ENCODE assay signal across 8 cellular contexts in the genomic region with DNA sequence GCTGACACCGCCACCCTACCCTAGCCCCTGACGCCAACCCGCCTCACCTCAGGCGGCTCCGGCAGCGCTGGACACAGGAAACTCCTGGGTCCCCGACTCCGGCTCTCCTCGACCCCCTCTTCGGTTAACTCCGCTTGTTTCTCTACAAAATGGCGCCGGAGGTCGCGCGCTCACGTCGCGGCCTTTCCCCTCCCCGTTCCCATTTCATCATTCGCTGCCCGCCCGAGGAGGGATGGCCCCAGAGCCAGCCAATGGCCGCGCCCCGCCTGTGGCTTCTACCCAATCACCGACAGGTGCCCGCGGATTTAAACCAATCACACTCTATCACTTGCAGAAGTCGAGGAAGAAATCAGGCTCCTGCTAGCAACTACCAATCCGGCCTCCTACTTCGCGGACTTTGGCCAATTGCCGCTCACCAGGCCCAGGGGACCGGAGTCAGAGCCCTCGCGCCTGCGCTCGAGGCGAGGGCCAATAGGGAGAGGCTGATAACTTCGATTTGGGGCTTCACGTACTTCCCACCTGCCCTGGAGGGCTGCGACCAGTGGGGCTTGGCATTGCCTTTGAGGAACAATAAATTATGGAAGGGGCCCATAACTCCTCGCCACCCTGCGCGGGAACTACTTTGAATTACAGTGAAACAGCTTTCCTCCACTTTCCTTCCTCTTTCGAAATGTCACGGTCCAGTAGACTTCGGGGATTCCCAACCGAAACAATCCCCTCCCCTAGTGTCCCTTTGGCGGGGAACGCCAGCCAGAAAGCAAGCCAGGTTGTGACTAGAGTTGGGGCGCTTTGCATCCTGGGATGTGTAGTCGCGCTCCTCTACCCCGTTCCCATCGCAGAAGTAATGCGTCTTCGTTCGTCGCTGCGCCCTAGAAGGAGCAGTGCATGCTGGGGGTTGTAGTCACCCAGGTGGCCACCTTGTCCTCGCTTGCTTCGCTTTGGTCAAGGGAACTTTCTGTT. TPM values are rescaled to one million over a fixed set of nuclear protein-coding genes. Genes with fewer than 3 reads are reported as not detected.
DNase-seq lines count a peak whose midpoint lies in the region; ATAC-seq and TF ChIP-seq lines count a peak whose summit lies in the region.

A gene (minus strand): TSS at position 146 of the 960 bp plus-strand sequence. CDS start 30,489 bp downstream, outside the sequence.

- H3K27ac ChIP-seq in C4-2B = peak within 1 kb of the TSS; percentile 99
- peak within 1 kb of the TSS; percentile 97 to 98 for H3K27ac ChIP-seq in left lung

- no peaks in the 10 kb centered on the region for H3K27me3 ChIP-seq in left lung

- H3K4me3 ChIP-seq in left lung = peak within 1 kb of the TSS; percentile 95 to 97

- H3K4me1 ChIP-seq in left lung = peaks cover 9 to 29% of the 10 kb centered on the region in 2 donors

- intact Hi-C loops in left lung (cut with DNase I) = no loop called here

- DNase-seq in NCI-H774 (lab: John Stamatoyannopoulos, UW) (peak; percentile 97), dermis blood vessel endothelial cell (peak; percentile 99), left lung (peak; percentile 96 to 97)
- DNase-seq in activated CD4-positive, alpha-beta T cell treated with anti-CD3 and anti-CD28 coated beads, Interleukin-2, amount 50 U/mL, for 4 hours = peak; percentile 95 to 97
- peak; percentile 93 to 96 for DNase-seq in stimulated activated CD4-positive, alpha-beta T cell treated with anti-CD3 and anti-CD28 coated beads, Interleukin-2, amount 100 ng/mL, for 48 hours

- TF ChIP-seq CTCF in C4-2B (conservative IDR thresholded peaks at IDR 0.05) (no peak), left lung (IDR thresholded peaks at IDR 0.05) (no peak)

- no peaks in the 10 kb centered on the region for H3K9me3 ChIP-seq in left lung

- peaks cover 0 to 8% of the 10 kb centered on the region in 2 donors for H3K36me3 ChIP-seq in left lung

- ATAC-seq in GM19395 (IDR thresholded peaks at IDR 0.05; ENCODE audit: unreplicated experiment) (peak; percentile 90), HG03565 (IDR thresholded peaks at IDR 0.05; ENCODE audit: unreplicated experiment) (peak; percentile 88), left lung (peak; percentile 92)

RNA-seq across cellular contexts. Expression of the gene that starts here (rescaled TPM):
- total RNA-seq in dermis blood vessel endothelial cell (93.6 and 197 TPM in 2 replicates), left lung (100 to 1,000 TPM; 137 to 166 TPM)

Comparison
In these comparisons a context has a peak if more than half of its experiments do, and no peak if none do; other contexts are left out.
1. Peak in every context shown above with its lines: DNase-seq, ATAC-seq, H3K4me3 ChIP-seq and H3K27ac ChIP-seq.